8 cellular contexts compared by ENCODE assay signal in genomic region chr14:95318870-95319311, GRCh38. TPM values are rescaled to one million over a fixed set of nuclear protein-coding genes. Genes with fewer than 3 reads are reported as not detected.
DNase-seq lines count a peak whose midpoint lies in the region; ATAC-seq lines count a peak whose summit lies in the region.

No MANE protein-coding gene starts in this region.

- no peak overlapping the region for H3K27ac ChIP-seq in stomach smooth muscle (ENCODE audit: low read length)

- peaks cover 9 to 17% (median 11%) of the 10 kb centered on the region in 3 donors for H3K27me3 Mint-ChIP-seq in immature natural killer cell (ENCODE audit: low read depth in 3 of 3)

- DNase-seq in NCI-H1105 treated with DMSO at 0.1 percent for 48 hours (lab: John Stamatoyannopoulos, UW) (peak; percentile 29), NCI-H1105 (lab: John Stamatoyannopoulos, UW) (no peak), immature natural killer cell (no peak), HCEC 1CT (no peak), NCI-H524 (lab: John Stamatoyannopoulos, UW) (no peak)
- DNase-seq in activated naive CD4-positive, alpha-beta T cell treated with anti-CD3 and anti-CD28 coated beads, Interleukin-2, amount 50 U/mL, for 16 hours, result peak; percentile 17

- H3K4me3 Mint-ChIP-seq in immature natural killer cell, result peak overlapping the region; percentile 51 to 73 (median 61)

- H3K36me3 Mint-ChIP-seq in immature natural killer cell, result no peaks in the 10 kb centered on the region

- H3K27ac Mint-ChIP-seq in immature natural killer cell, result no peak overlapping the region

- peaks cover 0 to 2% of the 10 kb centered on the region in 2 donors for H3K27me3 ChIP-seq in stomach smooth muscle (ENCODE audit: control insufficient read depth in 1 of 2, insufficient read depth in 2 of 2, low read length in 2 of 2)

- no peaks in the 10 kb centered on the region for H3K9me3 ChIP-seq in stomach smooth muscle (ENCODE audit: control insufficient read depth in 2 of 2, low read length in 2 of 2)

- H3K4me1 ChIP-seq in stomach smooth muscle (ENCODE audit: control insufficient read depth, insufficient read depth, low read length), result peaks cover 21% of the 10 kb centered on the region

- peaks cover 8 to 12% of the 10 kb centered on the region in 2 donors for H3K4me1 Mint-ChIP-seq in immature natural killer cell

- no peak for ATAC-seq in HG03039 (IDR thresholded peaks at IDR 0.05; ENCODE audit: unreplicated experiment)

- peak overlapping the region in 1 of 2 donors; percentile 33 for H3K9ac ChIP-seq in stomach smooth muscle (ENCODE audit: low read length in 2 of 2)

- H3K4me3 ChIP-seq in stomach smooth muscle (ENCODE audit: low read length in 2 of 2), result peak overlapping the region; percentile 62 to 74

- H3K9me3 Mint-ChIP-seq in immature natural killer cell, result peaks cover 0 to 2% (median 0%) of the 10 kb centered on the region in 6 donors

- no peaks in the 10 kb centered on the region for H3K36me3 ChIP-seq in stomach smooth muscle (ENCODE audit: control insufficient read depth in 2 of 2, insufficient read depth in 2 of 2, low read length in 2 of 2)

RNA-seq across cellular contexts. Expression of gene CLMN, which starts 0.8 kb away (rescaled TPM):
- under 1 TPM in 2 of 3 donors, not detected in 1; 0.09 to 0.39 TPM for polyA plus RNA-seq in immature natural killer cell

Comparison
In these comparisons a context has a peak if more than half of its experiments do, and no peak if none do; other contexts are left out.
1. DNase-seq: peak in NCI-H1105 treated with DMSO at 0.1 percent for 48 hours (single experiment) and activated naive CD4-positive, alpha-beta T cell treated with anti-CD3 and anti-CD28 coated beads, Interleukin-2, amount 50 U/mL, for 16 hours (single experiment); none in NCI-H1105 (single experiment), immature natural killer cell (0 of 3), HCEC 1CT (single experiment) and NCI-H524 (0 of 2).